Comparison of ENCODE assay signal across 19 cellular contexts in the genomic region with DNA sequence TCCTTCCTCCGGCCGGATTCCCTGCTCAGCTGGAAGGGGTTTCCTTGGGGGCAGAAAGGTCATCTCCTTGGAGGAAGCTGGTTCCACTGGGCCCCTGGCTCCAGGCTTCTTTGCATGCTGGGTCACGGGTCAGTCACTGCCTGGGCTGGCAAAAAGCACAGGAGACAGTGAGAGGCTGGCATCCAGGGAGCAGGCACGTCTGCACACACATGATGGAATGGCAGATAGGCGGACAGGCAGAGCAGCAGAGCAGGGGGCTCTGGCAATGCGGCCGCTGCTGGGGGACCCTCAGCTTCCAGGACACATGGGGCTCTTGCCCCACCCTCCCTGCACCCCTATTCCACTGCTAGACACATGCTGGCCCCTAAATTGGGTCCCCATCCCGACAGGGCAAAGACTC.
"Had no signal": no experiment of that assay in that cellular context is flagged by ENCODE, and none has a peak within 500 bp of the region (broad histone marks: within the 10 kb centered on the region; RNA-seq: fewer than 3 reads in every experiment).

No MANE protein-coding gene starts in this region.

- H3K27ac ChIP-seq: KMS-11 had no signal

- ATAC-seq: activated CD4-positive, CD25-positive, alpha-beta regulatory T cell treated with anti-CD3 and anti-CD28 coated beads, Interleukin-2, amount 50 U/mL, for 24 hours; activated CD8-positive, alpha-beta memory T cell treated with anti-CD3 and anti-CD28 coated beads, Interleukin-2, amount 10 ng/mL, durations not matched to agents 7 days and 5 days; activated T-cell treated with anti-CD3 and anti-CD28 coated beads, Interleukin-2, amount 50 U/mL, for 4 hours had no signal

- H3K9ac ChIP-seq: KMS-11 had no signal

- H3K4me2 ChIP-seq: KMS-11 had no signal

- DNase-seq: activated CD4-positive, alpha-beta T cell treated with anti-CD3 and anti-CD28 coated beads for 4 hours; activated CD4-positive, alpha-beta T cell treated with anti-CD3 and anti-CD28 coated beads, Interleukin-2, amount 50 U/mL, for 4 hours; activated CD8-positive, alpha-beta memory T cell treated with anti-CD3 and anti-CD28 coated beads, Interleukin-2, amount 10 ng/mL, durations not matched to agents 7 days and 5 days; activated CD8-positive, alpha-beta T cell treated with anti-CD3 and anti-CD28 coated beads, Interleukin-2, amount 10 ng/mL, durations not matched to agents 7 days and 5 days; activated gamma-delta T cell; activated naive CD4-positive, alpha-beta T cell treated with anti-CD3 and anti-CD28 coated beads for 36 hours; activated T-cell treated with anti-CD3 and anti-CD28 coated beads, Interleukin-2, amount 50 U/mL, for 4 hours; amygdala; NCI-H1092 treated with DMSO at 0.1 percent for 48 hours; NCI-H1417 treated with DMSO at 0.1 percent for 48 hours; NCI-H1694; NCI-H2029; NCI-H2107; NCI-H345; NCI-H526 treated with DMSO at 0.1 percent for 48 hours; SIG-M5; SW 1271 had no signal
